ENCODE assay signal across 21 cellular contexts in genomic region chr7:159091041-159091440, GRCh38. TPM values are rescaled to one million over a fixed set of nuclear protein-coding genes. Genes with fewer than 3 reads are reported as not detected.
DNase-seq lines count a peak whose midpoint lies in the region; ATAC-seq, FAIRE-seq and TF ChIP-seq lines count a peak whose summit lies in the region.
"Had no signal": no experiment of that assay in that cellular context is flagged by ENCODE, and none has a peak within 500 bp of the region (broad histone marks: within the 10 kb centered on the region; RNA-seq: fewer than 3 reads in every experiment).

No MANE protein-coding gene starts in this region.

- POLR2A ChIA-PET in K562 (lab: Yijun Ruan, JAX) = no interaction called here

- TF ChIP-seq EP300 in K562 (IDR thresholded peaks at IDR 0.05; ENCODE audit: low read length) = no peak

- H3K79me2 ChIP-seq in K562 (ENCODE audit: control insufficient read depth, insufficient read depth, low read length) (no peaks in the 10 kb centered on the region), osteoblast (ENCODE audit: insufficient read depth, low read length) (no peaks in the 10 kb centered on the region)

- H2AFZ ChIP-seq in K562 (ENCODE audit: low read depth, low read length) = no peak overlapping the region
- no peak overlapping the region for H2AFZ ChIP-seq in osteoblast (ENCODE audit: low read length)
- H2AFZ ChIP-seq: PC-9 had no signal

- in situ Hi-C loops in K562 (cut with MboI) = no loop called here

- H3K9me3 ChIP-seq in K562 (replicated peaks; ENCODE audit: control insufficient read depth, insufficient read depth, low read depth, low read length) (no peaks in the 10 kb centered on the region), osteoblast (ENCODE audit: low read depth, low read length) (no peaks in the 10 kb centered on the region), vagina (no peaks in the 10 kb centered on the region)

- 3% methylated on average over 13 of the region's 13 CpGs for WGBS in K562 (ENCODE audit: insufficient coverage, low coverage, missing lambda C conversion rate)

- CTCF ChIA-PET in K562 (lab: Yijun Ruan, JAX; ENCODE audit: low intra/inter-chr PET ratio) = no interaction called here

- TF ChIP-seq POLR2A in K562 (conservative IDR thresholded peaks at IDR 0.05) (no peak), vagina (IDR thresholded peaks at IDR 0.05) (no peak)

- no peak for FAIRE-seq in K562 (lab: Jason Lieb, UNC)
- FAIRE-seq: GM12892 had no signal

- H3K27ac ChIP-seq in K562 (ENCODE audit: extremely low read depth, low read depth, low read length) = no peak overlapping the region
- no peak overlapping the region for H3K27ac ChIP-seq in osteoblast (ENCODE audit: low read depth, low read length)
- H3K27ac ChIP-seq in vagina = no peak overlapping the region
- H3K27ac ChIP-seq: PC-9 had no signal

- H3K4me3 ChIP-seq in K562 (no peak overlapping the region), osteoblast (ENCODE audit: insufficient read depth, low read length) (no peak overlapping the region), vagina (no peak overlapping the region)
- H3K4me3 ChIP-seq: PC-9 had no signal

- H3K9ac ChIP-seq in K562 (ENCODE audit: insufficient read depth in 1 of 2, low read depth in 2 of 2, low read length in 2 of 2) = no peak overlapping the region

- peaks cover 7% of the 10 kb centered on the region for H4K20me1 ChIP-seq in K562 (replicated peaks; ENCODE audit: control insufficient read depth, insufficient read depth, low read length)
- no peaks in the 10 kb centered on the region for H4K20me1 ChIP-seq in osteoblast (ENCODE audit: insufficient read depth, low read length)

- 0 out of 5 replicates have a peak, but pooled peaks cover 0 to 2% of the 10 kb centered on the region in 2 experiments for H3K4me1 ChIP-seq in K562 (replicated peaks in 1 of 2; ENCODE audit: control insufficient read depth in 2 of 2, insufficient read depth in 2 of 2, low read length in 2 of 2)
- no peaks in the 10 kb centered on the region for H3K4me1 ChIP-seq in osteoblast (ENCODE audit: insufficient read depth, low read length)
- peaks cover 5% of the 10 kb centered on the region for H3K4me1 ChIP-seq in vagina

- no peak for TF ChIP-seq CTCF in K562 (IDR thresholded peaks at IDR 0.05 in 2 of 3, conservative IDR thresholded peaks at IDR 0.05 in 1 of 3; ENCODE audit: insufficient read depth in 2 of 3, low read depth in 1 of 3, low read length in 3 of 3)
- TF ChIP-seq CTCF in osteoblast (IDR thresholded peaks at IDR 0.05; ENCODE audit: extremely low read depth, low read depth, low read length) = no peak
- no peak for TF ChIP-seq CTCF in vagina (IDR thresholded peaks at IDR 0.05)

- no peak for TF ChIP-seq RAD21 in K562 (CRISPR knock-in tag; conservative IDR thresholded peaks at IDR 0.05 in 1 of 2, IDR thresholded peaks at IDR 0.05 in 1 of 2)

- no peak for ATAC-seq in Right ventricle myocardium superior (ENCODE audit: poor library complexity)
- ATAC-seq in left cardiac atrium = no peak
- ATAC-seq in K562 = no peak
- no peak for ATAC-seq in GM21737 (IDR thresholded peaks at IDR 0.05; ENCODE audit: unreplicated experiment)

- H3K36me3 ChIP-seq in K562 (ENCODE audit: control insufficient read depth, insufficient read depth, low read length) = no peaks in the 10 kb centered on the region
- no peaks in the 10 kb centered on the region for H3K36me3 ChIP-seq in osteoblast (ENCODE audit: insufficient read depth, low read length)
- H3K36me3 ChIP-seq in vagina = no peaks in the 10 kb centered on the region

- no TSS peak for BruUV-seq in K562 (replicated peaks; lab: Mats Ljungman, UMichigan)

- H3K9me1 ChIP-seq in K562 (ENCODE audit: control insufficient read depth, insufficient read depth, low read length) = no peaks in the 10 kb centered on the region

- peaks cover 60 to 79% of the 10 kb centered on the region in 2 experiments for H3K27me3 ChIP-seq in K562 (ENCODE audit: control insufficient read depth in 2 of 2, insufficient read depth in 2 of 2, low read length in 2 of 2)
- H3K27me3 ChIP-seq in osteoblast (ENCODE audit: insufficient read depth, low read length) = no peaks in the 10 kb centered on the region
- no peaks in the 10 kb centered on the region for H3K27me3 ChIP-seq in vagina

- DNase-seq in Right ventricle myocardium superior = peak; percentile 11
- no peak for DNase-seq in left cardiac atrium
- DNase-seq in K562 (ENCODE audit: extremely low read depth in 1 of 4, low spot score in 3 of 4) = no peak
- DNase-seq in osteoblast (ENCODE audit: insufficient read length, low spot score, missing footprints) = peak; percentile 49
- no peak for DNase-seq in vagina (ENCODE audit: extremely low spot score in 2 of 2)
- no peak for DNase-seq in DMS79 (lab: John Stamatoyannopoulos, UW)
- DNase-seq: ACHN, AML-193, DMS 273 treated with DMSO at 0.1 percent for 48 hours, IMR-90, Kasumi-1, MM.1S, NCI-H1092 treated with DMSO at 0.1 percent for 48 hours, NCI-H2081 treated with DMSO at 0.1 percent for 48 hours, NCI-H510A, NCI-H774, PC-9 had no signal

- H3K4me2 ChIP-seq in K562 (ENCODE audit: insufficient read depth, low read length) (no peak overlapping the region), osteoblast (ENCODE audit: insufficient read depth, low read length) (no peak overlapping the region)
- H3K4me2 ChIP-seq: PC-9 had no signal

- intact Hi-C loops in Right ventricle myocardium superior (cut with DNase I) = no loop called here
- intact Hi-C loops in left cardiac atrium (cut with DNase I) = no loop called here
- intact Hi-C loops in K562 (cut with micrococcal nuclease) = no loop called here
- intact Hi-C loops in vagina (cut with DNase I) = no loop called here

TF ChIP-seq in K562, 482 proteins besides CTCF, POLR2A, EP300 and RAD21:
- TF ChIP-seq HNRNPK (IDR thresholded peaks at IDR 0.05; ENCODE audit: low read depth, low read length, poor library complexity, severe bottlenecking) (no peak), HNRNPLL (IDR thresholded peaks at IDR 0.05; ENCODE audit: low read depth, low read length, poor library complexity, severe bottlenecking) (peak; percentile 88)

RNA-seq across cellular contexts. Expression of gene VIPR2, which starts 53.6 kb away (rescaled TPM):
- total RNA-seq in Right ventricle myocardium superior (15.2 TPM), left cardiac atrium (1 to 10 TPM; 6.3 to 8.5 TPM), K562 (2014; rRNA removed) (not detected in 2 replicates), K562 (2014; rRNA removed; fragmentation: Illumina TruSeq; extraction: Trizol) (not detected in 2 replicates), K562 (2015; rRNA removed; fragmentation: Illumina TruSeq; extraction: Trizol) (not detected in 2 replicates), K562 (2021) (0.04 TPM in 1 of 2 replicates, not detected in the other), osteoblast (not detected in 2 replicates), vagina (11.3 TPM)
- not detected in 2 replicates for total RNA-seq in K562 (2011; cell fraction: chromatin; rRNA removed; ENCODE audit: low replicate concordance)
- total RNA-seq in K562 (2011; cell fraction: nucleolus; rRNA removed) = 0.17 TPM in 1 of 2 replicates, not detected in the other
- total RNA-seq in K562 (2011; cell fraction: nucleoplasm; rRNA removed) = not detected in 2 replicates
- polyA plus RNA-seq in K562 (2011; rRNA removed) (not detected in 2 replicates), K562 (2014; fragmentation: Illumina TruSeq; extraction: Trizol) (not detected in 2 replicates), K562 (2014; fragmentation: Nextera tagmentation; extraction: Ambion mirVana) (not detected), K562 (2014; rRNA removed) (not detected in 2 replicates)
- not detected in 2 replicates for polyA plus RNA-seq in K562 (2011; cell fraction: cytosol; rRNA removed)
- polyA plus RNA-seq in K562 (2011; cell fraction: nucleus; rRNA removed) = not detected in 2 replicates
- 0.31 and 0.54 TPM in 2 replicates for polyA plus RNA-seq in K562 (2012)
- not detected in 2 replicates for polyA minus RNA-seq in K562 (2011; rRNA and poly(A)+ RNA removed)
- polyA minus RNA-seq in K562 (2011; cell fraction: cytosol; rRNA and poly(A)+ RNA removed) = 0.57 TPM in 1 of 2 replicates, not detected in the other
- 0.11 TPM in 1 of 2 replicates, not detected in the other for polyA minus RNA-seq in K562 (2011; cell fraction: nucleus; rRNA and poly(A)+ RNA removed)
- total RNA-seq: HT1080, IMR-90, PC-9 had no signal
- polyA plus RNA-seq: CD14-positive monocyte, IMR-90 had no signal

Comparison
In these comparisons a context has a peak if more than half of its experiments do, and no peak if none do; other contexts are left out.
1. DNase-seq: peak in Right ventricle myocardium superior (single experiment) and osteoblast (single experiment); none in left cardiac atrium (single experiment), K562 (0 of 4), vagina (0 of 2) and DMS79 (single experiment).